2 cellular contexts compared by ENCODE assay signal in genomic region chr22:32476804-32477203, GRCh38.
TF ChIP-seq lines count a peak whose summit lies in the region.

No MANE protein-coding gene starts in this region.

TF ChIP-seq in A549, 52 proteins besides CTCF, POLR2A, EP300 and RAD21:
- TF ChIP-seq REST (IDR thresholded peaks at IDR 0.05): no peak
- TF ChIP-seq NR3C1 (IDR thresholded peaks at IDR 0.05): no peak
- TF ChIP-seq FOXS1 (CRISPR knock-in tag; IDR thresholded peaks at IDR 0.05): no peak
- TF ChIP-seq PBX3 (IDR thresholded peaks at IDR 0.05): no peak
- TF ChIP-seq MAFK (IDR thresholded peaks at IDR 0.05; ENCODE audit: partially characterized antibody): no peak
- TF ChIP-seq GATA3 (IDR thresholded peaks at IDR 0.05; ENCODE audit: borderline replicate concordance): no peak
- TF ChIP-seq MYC (IDR thresholded peaks at IDR 0.05; ENCODE audit: borderline replicate concordance, low read length): no peak
- no peak for TF ChIP-seq ZNF302 (CRISPR knock-in tag; IDR thresholded peaks at IDR 0.05)
- TF ChIP-seq HES2 (IDR thresholded peaks at IDR 0.05): no peak
- TF ChIP-seq E2F6 (IDR thresholded peaks at IDR 0.05; ENCODE audit: borderline replicate concordance, low read depth): no peak
- TF ChIP-seq HOXA7 (CRISPR knock-in tag; IDR thresholded peaks at IDR 0.05): no peak

TF ChIP-seq in K562, 482 proteins besides CTCF, POLR2A, EP300 and RAD21 (continued from another document):
- no peak for TF ChIP-seq NR2F6 (CRISPR knock-in tag; IDR thresholded peaks at IDR 0.05)
- TF ChIP-seq ZNF609 (CRISPR knock-in tag; IDR thresholded peaks at IDR 0.05; ENCODE audit: borderline replicate concordance): no peak
- no peak for TF ChIP-seq ZNF75A (CRISPR knock-in tag; IDR thresholded peaks at IDR 0.05)
- TF ChIP-seq HES1 (IDR thresholded peaks at IDR 0.05; ENCODE audit: low read depth): no peak
- no peak for TF ChIP-seq ILF3 (IDR thresholded peaks at IDR 0.05; ENCODE audit: borderline replicate concordance)
- TF ChIP-seq PHB (CRISPR knock-in tag; IDR thresholded peaks at IDR 0.05): no peak
- TF ChIP-seq MXD1 (CRISPR knock-in tag; IDR thresholded peaks at IDR 0.05; ENCODE audit: borderline replicate concordance, poor library complexity, severe bottlenecking): no peak
- TF ChIP-seq ZNF584 (CRISPR knock-in tag; IDR thresholded peaks at IDR 0.05; ENCODE audit: low read depth): no peak
- TF ChIP-seq FOXA1 (IDR thresholded peaks at IDR 0.05; ENCODE audit: borderline replicate concordance): no peak
- TF ChIP-seq XRCC3 (IDR thresholded peaks at IDR 0.05): no peak
- no peak for TF ChIP-seq ZNF165 (CRISPR knock-in tag; IDR thresholded peaks at IDR 0.05; ENCODE audit: borderline replicate concordance)
